In the genomic region with DNA sequence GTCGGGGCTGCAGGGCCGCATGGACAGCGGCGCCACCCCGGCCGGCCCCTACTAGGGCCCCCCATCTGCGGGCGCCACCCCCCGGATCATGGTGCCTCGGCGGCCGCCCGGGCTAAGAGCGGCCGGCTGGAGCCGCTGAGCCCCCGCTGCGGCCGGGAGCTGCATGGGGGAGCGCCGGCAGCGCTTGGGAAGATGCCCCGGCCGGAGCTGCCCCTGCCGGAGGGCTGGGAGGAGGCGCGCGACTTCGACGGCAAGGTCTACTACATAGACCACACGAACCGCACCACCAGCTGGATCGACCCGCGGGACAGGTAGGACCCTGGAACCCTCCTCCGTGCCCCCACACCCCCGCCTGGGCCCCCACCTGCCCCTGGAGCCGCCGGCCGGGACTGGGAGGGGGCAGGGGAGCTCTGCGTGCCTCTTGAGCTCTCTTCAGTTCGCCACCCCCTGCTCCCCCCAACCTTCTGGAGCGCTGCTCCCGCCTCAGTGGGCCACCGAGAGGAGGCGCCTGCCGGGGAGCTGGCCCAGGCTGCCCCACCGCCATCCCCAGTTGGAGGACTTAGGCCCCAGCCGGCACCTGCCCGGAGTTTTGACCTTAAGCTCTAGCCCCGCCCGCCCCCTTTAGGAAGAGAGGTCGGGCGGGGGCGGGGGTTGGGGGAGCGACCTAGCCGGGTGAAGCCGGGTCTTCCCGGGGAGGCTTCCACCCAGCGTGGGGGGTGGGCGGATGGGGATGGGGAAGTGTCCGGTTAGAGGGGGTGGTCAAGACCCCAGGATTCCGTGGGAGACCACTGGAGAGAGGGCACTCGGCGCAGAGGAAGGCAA, we compare ENCODE assay signal across 1 cellular context.
TF ChIP-seq lines count a peak whose summit lies in the region.

No MANE protein-coding gene starts in this region.

TF ChIP-seq in HepG2, 621 proteins besides CTCF, POLR2A, EP300 and RAD21 (continued from another document):
- no peak for TF ChIP-seq SP4 (CRISPR knock-in tag; IDR thresholded peaks at IDR 0.05)
- TF ChIP-seq, protein P1, sequence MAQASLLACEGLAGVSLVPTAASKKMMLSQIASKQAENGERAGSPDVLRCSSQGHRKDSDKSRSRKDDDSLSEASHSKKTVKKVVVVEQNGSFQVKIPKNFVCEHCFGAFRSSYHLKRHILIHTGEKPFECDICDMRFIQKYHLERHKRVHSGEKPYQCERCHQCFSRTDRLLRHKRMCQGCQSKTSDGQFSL (CRISPR knock-in tag; IDR thresholded peaks at IDR 0.05) = peak; percentile 56; the same call in 1 of the 2 replicates
- TF ChIP-seq RFXAP (CRISPR knock-in tag; IDR thresholded peaks at IDR 0.05; ENCODE audit: borderline replicate concordance) = peak; percentile 43; the same call in 1 of the 2 replicates
- TF ChIP-seq, protein P2, sequence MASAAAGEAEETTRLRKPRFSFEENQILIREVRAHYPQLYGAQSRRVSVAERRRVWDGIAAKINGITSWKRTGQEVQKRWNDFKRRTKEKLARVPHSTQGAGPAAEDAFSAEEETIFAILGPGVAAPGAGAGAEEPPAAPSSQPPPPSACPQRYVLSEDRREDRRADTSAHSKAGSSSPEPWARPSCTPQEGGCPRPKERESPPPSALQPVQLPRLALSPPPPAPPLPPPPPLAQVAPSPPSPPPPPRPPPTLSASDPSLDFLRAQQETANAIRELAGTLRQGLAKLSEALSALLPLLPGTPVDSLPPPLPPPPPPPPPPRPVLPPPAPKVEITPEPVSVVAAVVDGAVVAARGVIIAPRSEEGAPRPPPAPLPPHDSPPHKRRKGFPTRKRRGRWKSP (CRISPR knock-in tag; IDR thresholded peaks at IDR 0.05) = no peak
- no peak for TF ChIP-seq ZNF296 (CRISPR knock-in tag; conservative IDR thresholded peaks at IDR 0.05)
- TF ChIP-seq ZNF777 (CRISPR knock-in tag; IDR thresholded peaks at IDR 0.05) = peak; percentile 82
- TF ChIP-seq ZNF44 (CRISPR knock-in tag; IDR thresholded peaks at IDR 0.05) = no peak
- TF ChIP-seq ZNF263 (CRISPR knock-in tag; IDR thresholded peaks at IDR 0.05) = 0 out of 2 replicates have a peak, but pooled peaks have one; percentile 30
- peak; percentile 4 for TF ChIP-seq ZNF883 (CRISPR knock-in tag; IDR thresholded peaks at IDR 0.05; ENCODE audit: not compliant biosample characterization)
- TF ChIP-seq MAFF (IDR thresholded peaks at IDR 0.05; ENCODE audit: low read depth, low read length) = no peak
